25 cellular contexts compared by ENCODE assay signal in the genomic region with DNA sequence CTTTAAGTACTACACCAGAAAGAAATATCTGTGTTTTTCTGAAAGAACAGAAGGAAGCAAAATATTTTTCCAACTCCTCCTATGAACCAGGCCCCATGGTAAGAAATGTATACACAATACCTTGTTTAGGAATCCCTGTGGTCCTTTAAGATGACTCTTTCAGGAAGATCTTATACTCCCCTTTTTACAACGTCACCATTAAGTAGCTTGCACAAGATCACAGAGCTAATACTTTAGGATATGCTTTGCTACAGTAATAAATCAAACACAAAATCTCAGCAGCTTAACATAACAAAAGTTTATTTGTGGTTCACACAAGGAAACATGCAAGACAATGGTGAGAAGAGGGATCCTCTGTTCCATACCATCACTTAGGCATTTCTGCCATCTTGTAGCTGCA. TPM values are rescaled to one million over a fixed set of nuclear protein-coding genes. Genes with fewer than 3 reads are reported as not detected.
DNase-seq lines count a peak whose midpoint lies in the region; ATAC-seq, FAIRE-seq and TF ChIP-seq lines count a peak whose summit lies in the region.
"Had no signal": no experiment of that assay in that cellular context is flagged by ENCODE, and none has a peak within 500 bp of the region (broad histone marks: within the 10 kb centered on the region; RNA-seq: fewer than 3 reads in every experiment).

No MANE protein-coding gene starts in this region.

- H3K27ac ChIP-seq in A673 (ENCODE audit: low read depth, low read length, poor library complexity, severe bottlenecking) (peak overlapping the region; percentile 78), esophagus muscularis mucosa (replicated peaks in 1 of 4) (no peak overlapping the region)
- H3K27ac ChIP-seq: A549, Peyer's patch had no signal

- peak overlapping the region; percentile 12 for H3K27ac Mint-ChIP-seq in Caco-2 (ENCODE audit: unreplicated experiment)
- peak overlapping the region in 2 of 3 experiments; percentile 20 to 50 for H3K27ac Mint-ChIP-seq in nephron

- no peaks in the 10 kb centered on the region for H3K36me3 Mint-ChIP-seq in Caco-2 (ENCODE audit: insufficient read depth, unreplicated experiment)
- H3K36me3 Mint-ChIP-seq in nephron (ENCODE audit: low read depth): no peaks in the 10 kb centered on the region

- no peak overlapping the region for H3K4me3 Mint-ChIP-seq in Caco-2 (ENCODE audit: unreplicated experiment)
- no peak overlapping the region for H3K4me3 Mint-ChIP-seq in nephron

- intact Hi-C loops in A673 (cut with micrococcal nuclease; ENCODE audit: unreplicated experiment) (no loop called here), Caco-2 (cut with micrococcal nuclease; ENCODE audit: unreplicated experiment) (no loop called here), esophagus muscularis mucosa (cut with DNase I) (no loop called here)

- no peak for TF ChIP-seq CTCF in A673 (conservative IDR thresholded peaks at IDR 0.05; ENCODE audit: low read depth, low read length)
- no peak for TF ChIP-seq CTCF in Caco-2 (IDR thresholded peaks at IDR 0.05; ENCODE audit: insufficient read depth in 1 of 2, low read depth in 1 of 2, low read length in 1 of 2, severe bottlenecking in 1 of 2, unreplicated experiment in 1 of 2)
- TF ChIP-seq CTCF in astrocyte of the spinal cord (IDR thresholded peaks at IDR 0.05; ENCODE audit: low read depth, low read length): no peak
- TF ChIP-seq CTCF in nephron (IDR thresholded peaks at IDR 0.05; ENCODE audit: unreplicated experiment in 3 of 3): no peak
- TF ChIP-seq CTCF in esophagus muscularis mucosa (IDR thresholded peaks at IDR 0.05): no peak

- H3K27me3 ChIP-seq in A673 (replicated peaks; ENCODE audit: insufficient read depth, low read depth, low read length, poor library complexity) (no peaks in the 10 kb centered on the region), Caco-2 (replicated peaks; ENCODE audit: control insufficient read depth, insufficient read depth, low read length) (no peaks in the 10 kb centered on the region), esophagus muscularis mucosa (no peaks in the 10 kb centered on the region)
- H3K27me3 ChIP-seq: MG63, Peyer's patch had no signal

- H3K36me3 ChIP-seq in A673 (ENCODE audit: insufficient read depth, low read length, poor library complexity, severe bottlenecking) (no peaks in the 10 kb centered on the region), Caco-2 (ENCODE audit: control insufficient read depth, insufficient read depth, low read length) (no peaks in the 10 kb centered on the region), esophagus muscularis mucosa (no peaks in the 10 kb centered on the region)
- H3K36me3 ChIP-seq: HAP-1, MG63, Peyer's patch had no signal

- in situ Hi-C loops in astrocyte of the spinal cord (cut with HindIII; ENCODE audit: low sequenced_read_pairs): no loop called here

- BruUV-seq in A673 (replicated peaks; lab: Mats Ljungman, UMichigan): no TSS peak
- no TSS peak for BruUV-seq in Caco-2 (replicated peaks; lab: Mats Ljungman, UMichigan)

- CTCF ChIA-PET in A673 (lab: Charles Lee) (no interaction called here), Caco-2 (lab: Charles Lee) (no interaction called here)

- no peaks in the 10 kb centered on the region for H3K9me3 ChIP-seq in A673 (ENCODE audit: low read depth, low read length, poor library complexity, severe bottlenecking)
- H3K9me3 ChIP-seq in Caco-2: no peaks in the 10 kb centered on the region
- no peaks in the 10 kb centered on the region for H3K9me3 ChIP-seq in esophagus muscularis mucosa
- H3K9me3 ChIP-seq: A549, HAP-1, MG63, Peyer's patch had no signal

- H3K4me3 ChIP-seq in A673 (ENCODE audit: low read depth, low read length, poor library complexity, severe bottlenecking) (no peak overlapping the region), Caco-2 (ENCODE audit: low read depth, low read length) (no peak overlapping the region), astrocyte of the spinal cord (ENCODE audit: low read depth, low read length) (no peak overlapping the region), esophagus muscularis mucosa (no peak overlapping the region)
- H3K4me3 ChIP-seq: A549, HAP-1, K562, MG63, Peyer's patch had no signal

- POLR2A ChIA-PET in A673 (lab: Charles Lee; ENCODE audit: low non-redundant PET) (no interaction called here), Caco-2 (lab: Charles Lee) (no interaction called here)

- ATAC-seq in GM21528 (IDR thresholded peaks at IDR 0.05; ENCODE audit: low FRiP score, unreplicated experiment): no peak
- ATAC-seq: A549, K562 had no signal

- H3K4me1 Mint-ChIP-seq in Caco-2 (ENCODE audit: low read depth, unreplicated experiment) (peaks cover 46% of the 10 kb centered on the region), nephron (peaks cover 32% of the 10 kb centered on the region)

- no peak for TF ChIP-seq POLR2A in esophagus muscularis mucosa (IDR thresholded peaks at IDR 0.05; ENCODE audit: low read depth)

- H3K27me3 Mint-ChIP-seq in Caco-2 (ENCODE audit: insufficient read depth, unreplicated experiment): no peaks in the 10 kb centered on the region
- peaks cover 3% of the 10 kb centered on the region for H3K27me3 Mint-ChIP-seq in nephron (ENCODE audit: low read depth)

- FAIRE-seq in frontal cortex (lab: Jason Lieb, UNC): no peak
- FAIRE-seq: A549, HTR-8/SVneo, K562 had no signal

- TF ChIP-seq EP300 in esophagus muscularis mucosa (IDR thresholded peaks at IDR 0.05): no peak

- DNase-seq in A673 (ENCODE audit: low spot score) (peak; percentile 24), Caco-2 (no peak), astrocyte of the spinal cord (ENCODE audit: low read depth, low spot score) (peak; percentile 15), esophagus muscularis mucosa (ENCODE audit: extremely low spot score) (no peak), superior temporal gyrus (ENCODE audit: extremely low spot score) (no peak), frontal cortex (ENCODE audit: low spot score in 2 of 2) (no peak)
- DNase-seq: DMS53, GOT3, MG63, NCI-H1694, NCI-H2029 treated with DMSO at 0.1 percent for 48 hours, NCI-H446 treated with DMSO at 0.1 percent for 48 hours, NCI-H526, OCI-M1, Peyer's patch, SHP77 treated with DMSO at 0.1 percent for 48 hours had no signal

- H3K9me3 Mint-ChIP-seq in Caco-2 (ENCODE audit: unreplicated experiment): no peaks in the 10 kb centered on the region
- no peaks in the 10 kb centered on the region for H3K9me3 Mint-ChIP-seq in nephron

- 83% methylated on average over 1 of the region's 1 CpG for WGBS in esophagus muscularis mucosa

- H3K4me1 ChIP-seq in A673 (ENCODE audit: insufficient read depth, low read length, poor library complexity, severe bottlenecking) (peaks cover 39% of the 10 kb centered on the region), Caco-2 (peaks cover 56% of the 10 kb centered on the region), esophagus muscularis mucosa (peaks cover 0 to 2% (median 0%) of the 10 kb centered on the region in 4 donors)
- H3K4me1 ChIP-seq: HAP-1 had no signal

RNA-seq across cellular contexts. Expression of a gene that starts 8.9 kb away (rescaled TPM):
- total RNA-seq in A673 (2021) (8.1 and 12.7 TPM in 2 replicates), Caco-2 (2022) (112 and 125 TPM in 2 replicates), esophagus muscularis mucosa (1 to 10 TPM in 1 of 4 donors, under 1 TPM in 3; 0.17 to 1.0 (median 0.52) TPM), frontal cortex (0.82 TPM)
- total RNA-seq: G401 had no signal

RNA-seq across cellular contexts. Expression of a gene that starts 14.1 kb away (rescaled TPM):
- 5.8 and 9.0 TPM in 2 replicates for total RNA-seq in A673 (2021)
- 40.4 and 45.7 TPM in 2 replicates for total RNA-seq in Caco-2 (2022)
- 10 to 100 TPM in 2 of 4 donors, 1 to 10 TPM in 2; 4.9 to 28.5 (median 17.4) TPM for total RNA-seq in esophagus muscularis mucosa
- 1.6 TPM for total RNA-seq in frontal cortex
- total RNA-seq: G401 had no signal

RNA-seq across cellular contexts. Expression of a gene that starts 43.6 kb away (rescaled TPM):
- not detected in 2 replicates for total RNA-seq in A673 (2021)
- not detected in 2 replicates for total RNA-seq in Caco-2 (2022)
- total RNA-seq in esophagus muscularis mucosa: 10 to 100 TPM in 1 of 4 donors, 1 to 10 TPM in 3; 5.0 to 17.2 (median 6.2) TPM
- total RNA-seq in frontal cortex: not detected
- total RNA-seq: Daoy, G401, LHCN-M2 had no signal

Comparison
In these comparisons a context has a peak if more than half of its experiments do, and no peak if none do; other contexts are left out.
1. DNase-seq: peak in A673 (single experiment) and astrocyte of the spinal cord (single experiment); none in Caco-2 (0 of 2), esophagus muscularis mucosa (single experiment), superior temporal gyrus (single experiment) and frontal cortex (0 of 2).